In genomic region chr1:112056354-112056753, GRCh38 we compare ENCODE assay signal across 23 cellular contexts.
"Had no signal": no experiment of that assay in that cellular context is flagged by ENCODE, and none has a peak within 500 bp of the region (broad histone marks: within the 10 kb centered on the region; RNA-seq: fewer than 3 reads in every experiment).

No MANE protein-coding gene starts in this region.

- DNase-seq: colonic mucosa; effector CD8-positive, alpha-beta T cell; endodermal cell; foreskin fibroblast; gastrocnemius medialis; hippocampal formation; left colon; naive B cell; pancreas; retina; stimulated activated CD4-positive, alpha-beta T cell treated with anti-CD3 and anti-CD28 coated beads, Interleukin-2, amount 100 ng/mL, for 24 hours; stimulated activated CD4-positive, alpha-beta T cell treated with anti-CD3 and anti-CD28 coated beads, Interleukin-4, amount 100 ng/mL, for 24 hours; stimulated activated naive CD8-positive, alpha-beta T cell treated with anti-CD3 and anti-CD28 coated beads, Interleukin-15, Interleukin-2, amounts not matched to agents 100 U/mL and 50 U/mL, for 24 hours; substantia nigra; testis; tibial artery had no signal

- H3K27me3 ChIP-seq: colonic mucosa, gastrocnemius medialis, pancreas, testis had no signal

- H3K4me3 ChIP-seq: colonic mucosa, gastrocnemius medialis, lung, pancreas, testis, tibial artery had no signal

- H3K9me3 ChIP-seq: colonic mucosa, gastrocnemius medialis, neutrophil, pancreas, testis, tibial artery had no signal

- H3K36me3 ChIP-seq: colonic mucosa, gastrocnemius medialis, neutrophil, pancreas, tibial artery had no signal

- H3K4me1 ChIP-seq: colonic mucosa, pancreas, testis, tibial artery had no signal

- H3K27ac ChIP-seq: colonic mucosa, epithelial cell of prostate, gastrocnemius medialis, neutrophil, pancreas, testis, tibial artery had no signal

- ATAC-seq: esophagus mucosa; gastrocnemius medialis; left colon; natural killer cell treated with Interleukin-12 subunit alpha and Interleukin-12 subunit beta and Interleukin-15 and Interleukin-18, amount 100 ng/mL, for 72 hours; pancreas; sciatic nerve; stimulated activated memory B cell treated with anti-CD40 and anti-IgM and Interleukin-4, amounts not matched to agents 10 μg/mL and 1 μg/mL and 100 μg/mL, for 72 hours; stimulated activated naive CD8-positive, alpha-beta T cell treated with anti-CD3 and anti-CD28 coated beads, Interleukin-15, Interleukin-2, amounts not matched to agents 100 U/mL and 50 U/mL, for 24 hours had no signal
